Comparison of ENCODE assay signal across 1 cellular context in genomic region chr4:110442309-110442708, GRCh38.
TF ChIP-seq lines count a peak whose summit lies in the region.

No MANE protein-coding gene starts in this region.

TF ChIP-seq in HCT116, 20 proteins besides CTCF, POLR2A, EP300 and RAD21:
- TF ChIP-seq JUND (IDR thresholded peaks at IDR 0.05) (peak; percentile 37; the same call in 1 of the 2 replicates), FOSL1 (IDR thresholded peaks at IDR 0.05; ENCODE audit: low read depth) (peak; percentile 44; the same call in 1 of the 2 replicates), TCF7L2 (IDR thresholded peaks at IDR 0.05; ENCODE audit: borderline replicate concordance, extremely low read depth, insufficient read depth, insufficient read length) (no peak)
